26 cellular contexts compared by ENCODE assay signal in the genomic region with DNA sequence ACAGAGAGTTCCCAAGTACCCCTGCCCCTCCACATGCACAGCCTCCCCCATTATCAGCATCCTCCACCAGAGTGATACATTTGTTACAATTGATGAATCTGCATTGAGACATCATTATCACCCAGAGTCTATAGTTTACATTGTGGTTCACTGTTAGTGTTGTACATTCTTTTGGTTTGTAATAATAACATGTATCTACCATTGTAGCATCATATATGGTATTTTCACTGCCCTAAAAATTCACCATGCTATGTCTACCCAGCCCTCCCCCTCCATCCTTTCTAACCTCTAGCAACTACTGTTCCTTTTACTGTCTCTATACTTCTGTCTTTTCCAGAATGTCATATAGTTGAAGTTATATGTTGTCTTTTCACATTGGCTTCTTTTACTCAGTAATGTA.
DNase-seq lines count a peak whose midpoint lies in the region; ATAC-seq and TF ChIP-seq lines count a peak whose summit lies in the region.
"Had no signal": no experiment of that assay in that cellular context is flagged by ENCODE, and none has a peak within 500 bp of the region (broad histone marks: within the 10 kb centered on the region; RNA-seq: fewer than 3 reads in every experiment).

No MANE protein-coding gene starts in this region.

- TF ChIP-seq CTCF in IMR-90 (conservative IDR thresholded peaks at IDR 0.05; ENCODE audit: low read depth, low read length) (no peak), choroid plexus epithelial cell (conservative IDR thresholded peaks at IDR 0.05; ENCODE audit: low read depth, low read length) (no peak), osteocyte (IDR thresholded peaks at IDR 0.05) (no peak)

- no peaks in the 10 kb centered on the region for H4K20me1 ChIP-seq in IMR-90 (ENCODE audit: insufficient read depth, low read length)
- H4K20me1 ChIP-seq: BLaER1 had no signal

- H3K4me2 ChIP-seq in IMR-90 (ENCODE audit: low read depth, low read length): no peak overlapping the region
- H3K4me2 ChIP-seq: BLaER1 had no signal

- H3K79me1 ChIP-seq in IMR-90 (ENCODE audit: low read depth in 1 of 2, low read length in 2 of 2): no peaks in the 10 kb centered on the region

- H2AK5ac ChIP-seq in IMR-90 (ENCODE audit: low read depth, low read length): no peak overlapping the region

- intact Hi-C loops in IMR-90 (cut with micrococcal nuclease): no loop called here
- intact Hi-C loops in Right ventricle myocardium superior (cut with DNase I): no loop called here

- H3K27me3 ChIP-seq in IMR-90 (ENCODE audit: control insufficient read depth, insufficient read depth, low read length): no peaks in the 10 kb centered on the region
- H3K27me3 ChIP-seq: BE2C, BLaER1 had no signal

- no peak overlapping the region for H3K56ac ChIP-seq in IMR-90 (ENCODE audit: extremely low read depth, insufficient read depth, low read length)

- no peak overlapping the region for H2BK20ac ChIP-seq in IMR-90 (ENCODE audit: low read depth, low read length)

- H3K27me3 Mint-ChIP-seq in osteocyte (ENCODE audit: unreplicated experiment): no peaks in the 10 kb centered on the region
- H3K27me3 Mint-ChIP-seq: CD4-positive, CD25-positive, alpha-beta regulatory T cell; CD8-positive, alpha-beta memory T cell had no signal

- BruUV-seq in IMR-90 (replicated peaks; lab: Mats Ljungman, UMichigan): no TSS peak

- H3K4me1 ChIP-seq in IMR-90 (ENCODE audit: control insufficient read depth, insufficient read depth, low read length): no peaks in the 10 kb centered on the region
- H3K4me1 ChIP-seq: BE2C, BLaER1 had no signal

- H3K9ac ChIP-seq in IMR-90 (ENCODE audit: low read depth, low read length): no peak overlapping the region
- H3K9ac ChIP-seq: BLaER1 had no signal

- H3K4me3 Mint-ChIP-seq in osteocyte (ENCODE audit: unreplicated experiment): no peak overlapping the region
- H3K4me3 Mint-ChIP-seq: CD14-positive monocyte; CD4-positive, alpha-beta memory T cell; CD4-positive, CD25-positive, alpha-beta regulatory T cell; CD8-positive, alpha-beta memory T cell had no signal

- peak overlapping the region; percentile 47 for H3K27ac Mint-ChIP-seq in osteocyte (ENCODE audit: unreplicated experiment)
- H3K27ac Mint-ChIP-seq: CD4-positive, alpha-beta memory T cell; CD4-positive, CD25-positive, alpha-beta regulatory T cell; CD8-positive, alpha-beta memory T cell had no signal

- no peak overlapping the region for H4K5ac ChIP-seq in IMR-90 (ENCODE audit: low read depth, low read length)

- CTCF ChIA-PET in IMR-90 (lab: Yijun Ruan, JAX): interaction anchor here (0.6 kb wide), 1 partner anchor 32 kb away, joined by 4 read pairs; no protein-coding TSS in a partner anchor

- H2BK5ac ChIP-seq in IMR-90 (ENCODE audit: low read depth, low read length, poor library complexity, severe bottlenecking): no peak overlapping the region

- H2AK9ac ChIP-seq in IMR-90 (replicated peaks; ENCODE audit: low read depth, low read length, poor library complexity): no peak overlapping the region

- no peak overlapping the region for H3K4ac ChIP-seq in IMR-90 (ENCODE audit: low read depth, low read length)

- H3K9me3 Mint-ChIP-seq in osteocyte (ENCODE audit: unreplicated experiment): peaks cover 4% of the 10 kb centered on the region

- ATAC-seq in IMR-90 (ENCODE audit: low read depth) (peak; percentile 82), HG03280 (IDR thresholded peaks at IDR 0.05; ENCODE audit: unreplicated experiment) (no peak), Right ventricle myocardium superior (ENCODE audit: poor library complexity) (no peak), HG02610 (IDR thresholded peaks at IDR 0.05; ENCODE audit: unreplicated experiment) (no peak)
- ATAC-seq: GM12878 had no signal

- peaks cover 26% of the 10 kb centered on the region for H3K4me1 Mint-ChIP-seq in osteocyte (ENCODE audit: unreplicated experiment)
- H3K4me1 Mint-ChIP-seq: CD14-positive monocyte; CD4-positive, alpha-beta memory T cell; CD4-positive, CD25-positive, alpha-beta regulatory T cell; CD8-positive, alpha-beta memory T cell had no signal

- POLR2A ChIA-PET in IMR-90 (lab: Charles Lee; ENCODE audit: unreplicated experiment): no interaction called here

- no peak overlapping the region for H3K18ac ChIP-seq in IMR-90 (ENCODE audit: low read depth, low read length)

- H2BK120ac ChIP-seq in IMR-90 (ENCODE audit: low read depth, low read length): no peak overlapping the region

- in situ Hi-C loops in IMR-90 (cut with MboI; ENCODE audit: low sequenced_read_pairs): no loop called here

- TF ChIP-seq POLR2A in IMR-90 (IDR thresholded peaks at IDR 0.05; ENCODE audit: low read depth, low read length): no peak

- H3K9me1 ChIP-seq in IMR-90 (ENCODE audit: insufficient read depth, low read length): no peaks in the 10 kb centered on the region

- no peak for TF ChIP-seq RAD21 in IMR-90 (IDR thresholded peaks at IDR 0.05; ENCODE audit: low read length)

- no peak overlapping the region for H3K27ac ChIP-seq in IMR-90 (ENCODE audit: insufficient read depth, low read length)
- H3K27ac ChIP-seq: BLaER1 had no signal

- no peak overlapping the region for H4K8ac ChIP-seq in IMR-90 (ENCODE audit: low read depth in 2 of 2, low read length in 2 of 2)

- H3K36me3 ChIP-seq in IMR-90 (ENCODE audit: control insufficient read depth, insufficient read depth, low read length): no peaks in the 10 kb centered on the region
- H3K36me3 ChIP-seq: BE2C, BLaER1 had no signal

- H2AFZ ChIP-seq in IMR-90 (replicated peaks; ENCODE audit: low read length, poor library complexity): no peak overlapping the region

- dilution Hi-C loops in IMR-90 (cut with HindIII; ENCODE audit: low sequenced_read_pairs, unreplicated experiment): no loop called here

- peaks cover 3% of the 10 kb centered on the region for H3K9me3 ChIP-seq in IMR-90 (ENCODE audit: control insufficient read depth, insufficient read depth, low read length)
- H3K9me3 ChIP-seq: BE2C, BLaER1 had no signal

- DNase-seq in IMR-90 (peak; percentile 0), choroid plexus epithelial cell (ENCODE audit: low read depth) (peak; percentile 19), iris pigment epithelial cell (ENCODE audit: low read depth) (peak; percentile 35), osteocyte (ENCODE audit: extremely low spot score, unreplicated experiment) (no peak), Right ventricle myocardium superior (no peak), NCI-H526 treated with DMSO at 0.1 percent for 48 hours (lab: John Stamatoyannopoulos, UW) (no peak)
- DNase-seq: 8988T; ACHN; BE2C; C1 segment of cervical spinal cord; CD4-positive, alpha-beta memory T cell; CD4-positive, CD25-positive, alpha-beta regulatory T cell; CD8-positive, alpha-beta memory T cell; COR-L47; DMS 273 treated with DMSO at 0.1 percent for 48 hours; DMS153; DMS53; DMS79; DND-41; EL; GDM1 had no signal

- H4K91ac ChIP-seq in IMR-90 (ENCODE audit: insufficient read depth, low read depth, low read length): no peak overlapping the region

- peaks cover 4% of the 10 kb centered on the region for H3K36me3 Mint-ChIP-seq in osteocyte (ENCODE audit: unreplicated experiment)
- H3K36me3 Mint-ChIP-seq: CD14-positive monocyte; CD4-positive, alpha-beta memory T cell; CD4-positive, CD25-positive, alpha-beta regulatory T cell; CD8-positive, alpha-beta memory T cell had no signal

- no peak overlapping the region for H2BK15ac ChIP-seq in IMR-90 (ENCODE audit: low read depth, low read length)

- no peak overlapping the region for H3K14ac ChIP-seq in IMR-90 (replicated peaks; ENCODE audit: low read depth, low read length)

- H3K4me3 ChIP-seq in IMR-90 (ENCODE audit: insufficient read depth, low read depth, low read length) (no peak overlapping the region), choroid plexus epithelial cell (ENCODE audit: low read depth, low read length) (no peak overlapping the region)
- H3K4me3 ChIP-seq: BLaER1, GM12878 had no signal

- no peak overlapping the region for H3K23ac ChIP-seq in IMR-90 (ENCODE audit: low read depth, low read length)

TF ChIP-seq in IMR-90, 13 proteins besides CTCF, POLR2A, EP300 and RAD21:
- no peak for TF ChIP-seq MAZ (IDR thresholded peaks at IDR 0.05; ENCODE audit: borderline replicate concordance, low read depth, low read length)
- TF ChIP-seq RFX5 (IDR thresholded peaks at IDR 0.05; ENCODE audit: low read depth, low read length): no peak
- no peak for TF ChIP-seq MAFK (IDR thresholded peaks at IDR 0.05; ENCODE audit: low read depth, low read length)
- no peak for TF ChIP-seq CEBPB (IDR thresholded peaks at IDR 0.05; ENCODE audit: low read depth, low read length)
- no peak for TF ChIP-seq FOS (IDR thresholded peaks at IDR 0.05; ENCODE audit: low read depth, low read length)
- no peak for TF ChIP-seq RCOR1 (IDR thresholded peaks at IDR 0.05; ENCODE audit: insufficient replicate concordance, low read length)
- TF ChIP-seq NFE2L2 (IDR thresholded peaks at IDR 0.05; ENCODE audit: low read depth, low read length): no peak
- TF ChIP-seq BHLHE40 (IDR thresholded peaks at IDR 0.05; ENCODE audit: low read depth, low read length): no peak
- TF ChIP-seq, protein P1, sequence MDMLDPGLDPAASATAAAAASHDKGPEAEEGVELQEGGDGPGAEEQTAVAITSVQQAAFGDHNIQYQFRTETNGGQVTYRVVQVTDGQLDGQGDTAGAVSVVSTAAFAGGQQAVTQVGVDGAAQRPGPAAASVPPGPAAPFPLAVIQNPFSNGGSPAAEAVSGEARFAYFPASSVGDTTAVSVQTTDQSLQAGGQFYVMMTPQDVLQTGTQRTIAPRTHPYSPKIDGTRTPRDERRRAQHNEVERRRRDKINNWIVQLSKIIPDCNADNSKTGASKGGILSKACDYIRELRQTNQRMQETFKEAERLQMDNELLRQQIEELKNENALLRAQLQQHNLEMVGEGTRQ (IDR thresholded peaks at IDR 0.05; ENCODE audit: low read depth, low read length): no peak
- TF ChIP-seq CHD1 (IDR thresholded peaks at IDR 0.05; ENCODE audit: low read depth, low read length): no peak
- TF ChIP-seq SMC3 (IDR thresholded peaks at IDR 0.05; ENCODE audit: low read depth, low read length): no peak
- TF ChIP-seq, protein P2, sequence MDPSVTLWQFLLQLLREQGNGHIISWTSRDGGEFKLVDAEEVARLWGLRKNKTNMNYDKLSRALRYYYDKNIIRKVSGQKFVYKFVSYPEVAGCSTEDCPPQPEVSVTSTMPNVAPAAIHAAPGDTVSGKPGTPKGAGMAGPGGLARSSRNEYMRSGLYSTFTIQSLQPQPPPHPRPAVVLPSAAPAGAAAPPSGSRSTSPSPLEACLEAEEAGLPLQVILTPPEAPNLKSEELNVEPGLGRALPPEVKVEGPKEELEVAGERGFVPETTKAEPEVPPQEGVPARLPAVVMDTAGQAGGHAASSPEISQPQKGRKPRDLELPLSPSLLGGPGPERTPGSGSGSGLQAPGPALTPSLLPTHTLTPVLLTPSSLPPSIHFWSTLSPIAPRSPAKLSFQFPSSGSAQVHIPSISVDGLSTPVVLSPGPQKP (IDR thresholded peaks at IDR 0.05; ENCODE audit: borderline replicate concordance, low read depth, low read length): no peak

Comparison
In these comparisons a context has a peak if more than half of its experiments do, and no peak if none do; other contexts are left out.
1. DNase-seq: peak in IMR-90 (single experiment), choroid plexus epithelial cell (single experiment) and iris pigment epithelial cell (single experiment); none in osteocyte (single experiment), Right ventricle myocardium superior (single experiment) and NCI-H526 treated with DMSO at 0.1 percent for 48 hours (single experiment).